Comparison of ENCODE assay signal across 33 cellular contexts in the genomic region with DNA sequence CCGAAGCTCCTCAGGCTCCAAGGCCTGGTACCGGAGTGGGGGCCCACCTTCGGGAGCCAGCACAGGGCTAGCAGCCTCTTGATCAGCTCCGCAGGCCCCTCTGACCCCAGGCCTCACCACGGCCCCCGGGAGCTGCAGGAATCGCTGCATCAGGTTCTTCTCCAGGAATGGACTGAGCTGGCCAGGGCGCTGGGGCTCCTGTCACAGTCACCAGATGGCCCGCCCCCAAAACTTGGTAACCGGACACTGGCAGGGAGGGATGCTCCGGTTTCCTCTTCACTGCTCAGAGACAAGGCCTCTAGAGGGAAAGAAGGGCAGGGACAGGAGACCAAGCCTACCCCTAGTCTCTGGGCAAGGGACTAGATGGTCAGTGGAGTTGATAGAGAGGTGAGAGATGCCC. TPM values are rescaled to one million over a fixed set of nuclear protein-coding genes. Genes with fewer than 3 reads are reported as not detected.
A peak's percentile ranks its signal among the peaks of the same experiment; 100 is the strongest.
DNase-seq lines count a peak whose midpoint lies in the region; ATAC-seq, FAIRE-seq and TF ChIP-seq lines count a peak whose summit lies in the region.
"Had no signal": no experiment of that assay in that cellular context is flagged by ENCODE, and none has a peak within 500 bp of the region (broad histone marks: within the 10 kb centered on the region; RNA-seq: fewer than 3 reads in every experiment).

No MANE protein-coding gene starts in this region.

- ATAC-seq in HCT116 (peak; percentile 81), GM21367 (IDR thresholded peaks at IDR 0.05; ENCODE audit: unreplicated experiment) (no peak)
- ATAC-seq: activated CD4-positive, CD25-positive, alpha-beta regulatory T cell treated with anti-CD3 and anti-CD28 coated beads, Interleukin-2, amount 50 U/mL, for 24 hours; esophagus mucosa; foreskin keratinocyte; heart right ventricle had no signal

- intact Hi-C loops in HCT116 (cut with micrococcal nuclease): no loop called here

- H3K18ac ChIP-seq in H1 (ENCODE audit: extremely low read depth, low read length): no peak overlapping the region

- no peak overlapping the region for H3K4me3 Mint-ChIP-seq in nephron progenitor cell
- H3K4me3 Mint-ChIP-seq: activated CD4-positive, alpha-beta memory T cell treated with anti-CD3 and anti-CD28 coated beads, Interleukin-2, amount 10 ng/mL, durations not matched to agents 7 days and 5 days; brain; mesothelial cell of epicardium; natural killer cell treated with Interleukin-12 subunit alpha and Interleukin-12 subunit beta and Interleukin-15 and Interleukin-18, amount 100 ng/mL, for 72 hours; stimulated activated naive CD8-positive, alpha-beta T cell treated with anti-CD3 and anti-CD28 coated beads, Interleukin-15, Interleukin-2, amounts not matched to agents 100 ng/mL and 50 ng/mL, for 24 hours had no signal

- H3K79me2 ChIP-seq in HCT116 (ENCODE audit: insufficient read depth, low read length) (no peaks in the 10 kb centered on the region), H1 (ENCODE audit: control insufficient read depth in 1 of 2, insufficient read depth in 2 of 2, low read length in 2 of 2) (no peaks in the 10 kb centered on the region)
- H3K79me2 ChIP-seq: parathyroid adenoma had no signal

- peak; percentile 85 for DNase-seq in ELF-1 (ENCODE audit: low read depth, low spot score)
- no peak for DNase-seq in HCT116 (ENCODE audit: low read depth, low spot score)
- DNase-seq in H1 (ENCODE audit: low read depth in 1 of 2, low spot score in 2 of 2): peak in 1 of 2 experiments; percentile 60
- DNase-seq in nephron progenitor cell: peak; percentile 76
- DNase-seq in BE2C: no peak
- no peak for DNase-seq in midbrain (lab: John Stamatoyannopoulos, UW)
- no peak for DNase-seq in DMS153 (lab: John Stamatoyannopoulos, UW)
- DNase-seq: activated CD4-positive, alpha-beta memory T cell treated with anti-CD3 and anti-CD28 coated beads, Interleukin-2, amount 10 ng/mL, durations not matched to agents 7 days and 5 days; activated gamma-delta T cell; effector memory CD4-positive, alpha-beta T cell; foreskin keratinocyte; HCEC 1CT; heart right ventricle; left ventricle myocardium inferior; NCI-H1105; NCI-H1930; NCI-H345; NCI-H748 treated with DMSO at 0.1 percent for 48 hours; right lobe of liver; Right ventricle myocardium superior; stimulated activated CD4-positive, alpha-beta T cell treated with anti-CD3 and anti-CD28 coated beads, Interleukin-4, amount 100 ng/mL, for 4 hours; thyroid gland had no signal

- H3K9me3 Mint-ChIP-seq in nephron progenitor cell: no peaks in the 10 kb centered on the region
- H3K9me3 Mint-ChIP-seq: activated CD4-positive, alpha-beta memory T cell treated with anti-CD3 and anti-CD28 coated beads, Interleukin-2, amount 10 ng/mL, durations not matched to agents 7 days and 5 days; brain; mesothelial cell of epicardium; natural killer cell treated with Interleukin-12 subunit alpha and Interleukin-12 subunit beta and Interleukin-15 and Interleukin-18, amount 100 ng/mL, for 72 hours; stimulated activated naive CD8-positive, alpha-beta T cell treated with anti-CD3 and anti-CD28 coated beads, Interleukin-15, Interleukin-2, amounts not matched to agents 100 ng/mL and 50 ng/mL, for 24 hours had no signal

- peak overlapping the region; percentile 81; the same call in 1 of the 2 replicates for H2BK15ac ChIP-seq in H1 (ENCODE audit: low read length)

- H3K27ac ChIP-seq in HCT116 (ENCODE audit: low read depth, low read length): no peak overlapping the region
- H3K27ac ChIP-seq in H1 (ENCODE audit: low read depth, low read length): no peak overlapping the region
- H3K27ac ChIP-seq: C4-2B, foreskin keratinocyte, heart right ventricle, left ventricle myocardium inferior, parathyroid adenoma, right lobe of liver, thyroid gland had no signal

- H3K14ac ChIP-seq in H1 (ENCODE audit: insufficient read length): no peak overlapping the region

- no peak overlapping the region for H2BK20ac ChIP-seq in H1 (ENCODE audit: low read length)

- H3K4me1 ChIP-seq in HCT116 (ENCODE audit: control insufficient read depth in 1 of 2, insufficient read depth in 2 of 2, low read length in 2 of 2) (peaks cover 0 to 6% of the 10 kb centered on the region in 2 experiments; a peak in 2 of 4 replicates), H1 (replicated peaks in 1 of 4; ENCODE audit: control insufficient read depth in 3 of 4, insufficient read depth in 4 of 4, low read length in 3 of 4) (peaks cover 0 to 4% (median 0%) of the 10 kb centered on the region in 4 experiments; a peak in 3 of 7 replicates), BE2C (no peaks in the 10 kb centered on the region)
- H3K4me1 ChIP-seq: foreskin keratinocyte, heart right ventricle, left ventricle myocardium inferior, parathyroid adenoma, right lobe of liver, thyroid gland had no signal

- no peak overlapping the region for H3K9ac ChIP-seq in HCT116 (ENCODE audit: low read length)
- H3K9ac ChIP-seq in H1 (replicated peaks in 1 of 4; ENCODE audit: extremely low read depth in 1 of 4, low read depth in 3 of 4, low read length in 3 of 4): no peak overlapping the region
- H3K9ac ChIP-seq: parathyroid adenoma had no signal

- 81% methylated on average over 11 of the region's 11 CpGs; no CpG with 5 or more reads in 1 of the 2 experiments for WGBS in H1 (ENCODE audit: extremely low coverage in 1 of 2, insufficient coverage in 1 of 2, insufficient read length in 1 of 2, insufficient replicate concordance in 2 of 2, low coverage in 1 of 2, low lambda C conversion rate in 2 of 2, missing lambda C conversion rate in 1 of 2), 2 experiments

- H3K4me2 ChIP-seq in HCT116 (ENCODE audit: low read length) (no peak overlapping the region), H1 (ENCODE audit: insufficient read depth in 1 of 2, low read depth in 2 of 2, low read length in 2 of 2) (peak overlapping the region; percentile 22 to 24; a peak in 1 of 4 replicates)

- POLR2A ChIA-PET in HCT116 (lab: Charles Lee) (no interaction called here), H1 (lab: Charles Lee; ENCODE audit: partially characterized antibody) (interaction anchor here (0.8 to 1.4 kb wide), 5 partner anchors 9 to 163 kb away, joined by 3 to 6 read pairs (median 4); partner anchors contain the start of gene RPS17)

- no peak for FAIRE-seq in H1 (lab: Jason Lieb, UNC)
- FAIRE-seq: G401.6, GM18507 had no signal

- H3K27ac Mint-ChIP-seq in nephron progenitor cell: peak overlapping the region; percentile 72
- H3K27ac Mint-ChIP-seq: activated CD4-positive, alpha-beta memory T cell treated with anti-CD3 and anti-CD28 coated beads, Interleukin-2, amount 10 ng/mL, durations not matched to agents 7 days and 5 days; brain; mesothelial cell of epicardium; natural killer cell treated with Interleukin-12 subunit alpha and Interleukin-12 subunit beta and Interleukin-15 and Interleukin-18, amount 100 ng/mL, for 72 hours; stimulated activated naive CD8-positive, alpha-beta T cell treated with anti-CD3 and anti-CD28 coated beads, Interleukin-15, Interleukin-2, amounts not matched to agents 100 ng/mL and 50 ng/mL, for 24 hours had no signal

- no peak overlapping the region for H3K4ac ChIP-seq in H1 (replicated peaks; ENCODE audit: insufficient read length, low read depth, low read length)

- TF ChIP-seq CTCF in HCT116 (IDR thresholded peaks at IDR 0.05 in 2 of 3, conservative IDR thresholded peaks at IDR 0.05 in 1 of 3; ENCODE audit: borderline replicate concordance in 1 of 3, insufficient read depth in 1 of 3, low read depth in 2 of 3, low read length in 2 of 3) (no peak), H1 (IDR thresholded peaks at IDR 0.05; ENCODE audit: control extremely low read depth in 1 of 3, insufficient read depth in 1 of 3, low read depth in 1 of 3, low read length in 3 of 3) (no peak), nephron progenitor cell (IDR thresholded peaks at IDR 0.05) (no peak), BE2C (IDR thresholded peaks at IDR 0.05; ENCODE audit: low read depth, low read length) (no peak)

- no peak overlapping the region for H3K56ac ChIP-seq in H1 (replicated peaks; ENCODE audit: insufficient read length, low read depth, low read length)

- peaks cover 5% of the 10 kb centered on the region; the same call in 1 of the 2 replicates for H3K23me2 ChIP-seq in H1 (ENCODE audit: low read depth, low read length)

- H3K79me1 ChIP-seq in H1 (ENCODE audit: low read depth, low read length): no peaks in the 10 kb centered on the region

- H4K20me1 ChIP-seq in HCT116 (ENCODE audit: insufficient read depth) (no peaks in the 10 kb centered on the region), H1 (replicated peaks in 1 of 2; ENCODE audit: control insufficient read depth in 1 of 2, insufficient read depth in 2 of 2, low read length in 2 of 2) (peaks cover 0 to 6% of the 10 kb centered on the region in 2 experiments)

- H4K5ac ChIP-seq in H1 (ENCODE audit: insufficient read length, low read depth, low read length): no peak overlapping the region

- no peaks in the 10 kb centered on the region for H3K36me3 Mint-ChIP-seq in nephron progenitor cell (ENCODE audit: low read depth)
- H3K36me3 Mint-ChIP-seq: mesothelial cell of epicardium; natural killer cell treated with Interleukin-12 subunit alpha and Interleukin-12 subunit beta and Interleukin-15 and Interleukin-18, amount 100 ng/mL, for 72 hours had no signal

- no peak overlapping the region for H2BK12ac ChIP-seq in H1 (ENCODE audit: low read depth, low read length)

- TF ChIP-seq RAD21 in HCT116 (IDR thresholded peaks at IDR 0.05; ENCODE audit: low read depth) (no peak), H1 (IDR thresholded peaks at IDR 0.05 in 1 of 2, conservative IDR thresholded peaks at IDR 0.05 in 1 of 2; ENCODE audit: low read depth in 2 of 2, low read length in 2 of 2) (no peak)

- no peaks in the 10 kb centered on the region for H3K36me3 ChIP-seq in HCT116 (ENCODE audit: control insufficient read depth in 1 of 2, insufficient read depth in 2 of 2, low read length in 2 of 2)
- H3K36me3 ChIP-seq in H1 (ENCODE audit: control insufficient read depth in 2 of 4, insufficient read depth in 4 of 4, low read length in 3 of 4): no peaks in the 10 kb centered on the region; a peak in 1 of 8 replicates
- H3K36me3 ChIP-seq in BE2C: peaks cover 4% of the 10 kb centered on the region
- H3K36me3 ChIP-seq: heart right ventricle, left ventricle myocardium inferior, right lobe of liver, thyroid gland had no signal

- H3K27me3 ChIP-seq in HCT116 (ENCODE audit: insufficient read depth, low read length) (peaks cover 3% of the 10 kb centered on the region; the same call in 1 of the 2 replicates), H1 (replicated peaks in 1 of 4; ENCODE audit: control insufficient read depth in 3 of 4, extremely low read depth in 1 of 4, insufficient read depth in 3 of 4, low read length in 3 of 4) (no peaks in the 10 kb centered on the region), BE2C (no peaks in the 10 kb centered on the region)
- H3K27me3 ChIP-seq: foreskin keratinocyte, right lobe of liver, thyroid gland had no signal

- RAD21 ChIA-PET in HCT116 (lab: Charles Lee; ENCODE audit: low non-redundant PET in 1 of 2, low total read pairs in 2 of 2, uncharacterized antibody in 2 of 2, unreplicated experiment in 2 of 2): no interaction called here

- peaks cover 33% of the 10 kb centered on the region for H3K4me1 Mint-ChIP-seq in nephron progenitor cell
- H3K4me1 Mint-ChIP-seq: activated CD4-positive, alpha-beta memory T cell treated with anti-CD3 and anti-CD28 coated beads, Interleukin-2, amount 10 ng/mL, durations not matched to agents 7 days and 5 days; brain; mesothelial cell of epicardium had no signal

- TF ChIP-seq POLR2A in HCT116 (IDR thresholded peaks at IDR 0.05; ENCODE audit: borderline replicate concordance, extremely low read depth, insufficient read depth, insufficient read length) (no peak), H1 (IDR thresholded peaks at IDR 0.05; ENCODE audit: control extremely low read depth in 1 of 2, low read depth in 2 of 2, low read length in 2 of 2) (no peak)

- H2AFZ ChIP-seq in HCT116 (ENCODE audit: low read depth, low read length, poor library complexity, severe bottlenecking) (no peak overlapping the region), H1 (ENCODE audit: low read length) (0 out of 2 replicates have a peak overlapping the region, but pooled peaks have one; percentile 24)
- H2AFZ ChIP-seq: parathyroid adenoma had no signal

- no peak overlapping the region for H4K8ac ChIP-seq in H1 (ENCODE audit: extremely low read depth, insufficient read depth, low read length)

- H3K9me2 ChIP-seq in HCT116 (ENCODE audit: insufficient read depth): no peaks in the 10 kb centered on the region

- H3K9me3 ChIP-seq in HCT116 (ENCODE audit: control insufficient read depth in 1 of 2, insufficient read depth in 1 of 2, low read depth in 1 of 2, low read length in 2 of 2) (no peaks in the 10 kb centered on the region), H1 (ENCODE audit: insufficient read depth in 2 of 2, low read depth in 1 of 2, low read length in 1 of 2) (no peaks in the 10 kb centered on the region), BE2C (no peaks in the 10 kb centered on the region)
- H3K9me3 ChIP-seq: heart right ventricle, left ventricle myocardium inferior, right lobe of liver, thyroid gland had no signal

- CTCF ChIA-PET in HCT116 (lab: Charles Lee): no interaction called here
- CTCF ChIA-PET in H1 (lab: Charles Lee; ENCODE audit: partially characterized antibody): interaction anchor here (0.8 kb wide), 1 partner anchor 9 kb away, joined by 3 read pairs; no protein-coding TSS in a partner anchor

- no peak overlapping the region for H3K4me3 ChIP-seq in HCT116 (replicated peaks in 1 of 2; ENCODE audit: low read depth in 1 of 2, low read length in 2 of 2)
- H3K4me3 ChIP-seq in H1 (ENCODE audit: extremely low read depth in 1 of 4, insufficient read depth in 2 of 4, low read depth in 3 of 4, low read length in 4 of 4): no peak overlapping the region
- no peak overlapping the region for H3K4me3 ChIP-seq in BE2C (ENCODE audit: low read depth, low read length)
- H3K4me3 ChIP-seq: heart right ventricle, left ventricle myocardium inferior, right lobe of liver, thyroid gland had no signal

- no peak overlapping the region for H2BK120ac ChIP-seq in H1 (replicated peaks; ENCODE audit: low read depth, low read length)

- no TSS peak for BruUV-seq in HCT116 (replicated peaks; lab: Mats Ljungman, UMichigan)

- H3K27me3 Mint-ChIP-seq in nephron progenitor cell (ENCODE audit: low read depth, poor library complexity): no peaks in the 10 kb centered on the region
- H3K27me3 Mint-ChIP-seq: activated CD4-positive, alpha-beta memory T cell treated with anti-CD3 and anti-CD28 coated beads, Interleukin-2, amount 10 ng/mL, durations not matched to agents 7 days and 5 days; brain; stimulated activated naive CD8-positive, alpha-beta T cell treated with anti-CD3 and anti-CD28 coated beads, Interleukin-15, Interleukin-2, amounts not matched to agents 100 ng/mL and 50 ng/mL, for 24 hours had no signal

- H4K91ac ChIP-seq in H1 (replicated peaks; ENCODE audit: insufficient read length, low read length): no peak overlapping the region

- H2AK5ac ChIP-seq in H1 (ENCODE audit: low read depth, low read length): no peak overlapping the region

- TF ChIP-seq EP300 in H1 (IDR thresholded peaks at IDR 0.05; ENCODE audit: borderline replicate concordance in 1 of 2, low read depth in 2 of 2, low read length in 2 of 2): no peak

- H3K23ac ChIP-seq in H1 (ENCODE audit: insufficient read length): no peak overlapping the region

- no peak overlapping the region; the same call in 1 of the 2 replicates for H2BK5ac ChIP-seq in H1 (ENCODE audit: low read depth, low read length)

RNA-seq across cellular contexts. Expression of gene AP3B2, which starts 9.9 kb away (rescaled TPM):
- total RNA-seq in HCT116 (2021; ENCODE audit: unreplicated experiment): 0.07 TPM
- polyA plus RNA-seq in HCT116 (2012): 0.05 and 0.18 TPM in 2 replicates
- 23.6 and 25.7 TPM in 2 replicates for total RNA-seq in H1 (2021; fragmentation: NEBNext Ultra II Directional; extraction: Animal tissue kit (Norgen Biotek cat#: 25700))
- polyA plus RNA-seq in H1 (2011; rRNA removed): 21.8 and 23.2 TPM in 2 replicates
- polyA plus RNA-seq in H1 (2011; cell fraction: cytosol; rRNA removed): 18.4 TPM
- polyA plus RNA-seq in H1 (2011; cell fraction: nucleus; rRNA removed): 61.5 TPM
- polyA plus RNA-seq in H1 (2012, experiment 1 of 2): 21.5 to 27.7 TPM (median 25.3 TPM) in 4 replicates
- 12.3 TPM for polyA plus RNA-seq in H1 (2012, experiment 2 of 2)
- 12.0 TPM for polyA plus RNA-seq in H1 (2013, experiment 1 of 2)
- 12.4 TPM for polyA plus RNA-seq in H1 (2013, experiment 2 of 2)
- polyA minus RNA-seq in H1 (2011; rRNA and poly(A)+ RNA removed): 21.7 and 23.2 TPM in 2 replicates
- 10.1 TPM for polyA minus RNA-seq in H1 (2011; cell fraction: cytosol; rRNA and poly(A)+ RNA removed)
- polyA minus RNA-seq in H1 (2011; cell fraction: nucleus; rRNA and poly(A)+ RNA removed): 14.6 TPM
- polyA plus RNA-seq in BE2C (2012; ENCODE audit: insufficient read depth, insufficient read length, low read depth): 19.3 TPM
- total RNA-seq: activated CD4-positive, alpha-beta memory T cell treated with anti-CD3 and anti-CD28 coated beads, Interleukin-2, amount 10 ng/mL, durations not matched to agents 7 days and 5 days had no signal

RNA-seq across cellular contexts. Expression of gene CPEB1, which starts 52.6 kb away (rescaled TPM):
- not detected for total RNA-seq in HCT116 (2021; ENCODE audit: unreplicated experiment)
- polyA plus RNA-seq in HCT116 (2012): not detected in 2 replicates
- 4.0 and 4.5 TPM in 2 replicates for total RNA-seq in H1 (2021; fragmentation: NEBNext Ultra II Directional; extraction: Animal tissue kit (Norgen Biotek cat#: 25700))
- 4.4 and 5.4 TPM in 2 replicates for polyA plus RNA-seq in H1 (2011; rRNA removed)
- polyA plus RNA-seq in H1 (2011; cell fraction: cytosol; rRNA removed): 2.6 TPM
- polyA plus RNA-seq in H1 (2011; cell fraction: nucleus; rRNA removed): 8.0 TPM
- polyA plus RNA-seq in H1 (2012, experiment 1 of 2): 2.0 to 4.5 TPM (median 2.8 TPM) in 4 replicates
- polyA plus RNA-seq in H1 (2012, experiment 2 of 2): 1.4 TPM
- 2.0 TPM for polyA plus RNA-seq in H1 (2013, experiment 1 of 2)
- 2.2 TPM for polyA plus RNA-seq in H1 (2013, experiment 2 of 2)
- polyA minus RNA-seq in H1 (2011; rRNA and poly(A)+ RNA removed): 3.8 and 5.9 TPM in 2 replicates
- 1.8 TPM for polyA minus RNA-seq in H1 (2011; cell fraction: cytosol; rRNA and poly(A)+ RNA removed)
- 6.0 TPM for polyA minus RNA-seq in H1 (2011; cell fraction: nucleus; rRNA and poly(A)+ RNA removed)
- polyA plus RNA-seq in BE2C (2012; ENCODE audit: insufficient read depth, insufficient read length, low read depth): 3.1 TPM
- total RNA-seq: activated CD4-positive, alpha-beta memory T cell treated with anti-CD3 and anti-CD28 coated beads, Interleukin-2, amount 10 ng/mL, durations not matched to agents 7 days and 5 days; foreskin keratinocyte; right lobe of liver had no signal
- polyA plus RNA-seq: foreskin keratinocyte had no signal

Comparison
In these comparisons a context has a peak if more than half of its experiments do, and no peak if none do; other contexts are left out.
1. DNase-seq: peak in ELF-1 (single experiment) and nephron progenitor cell (single experiment); none in HCT116 (single experiment), BE2C (single experiment), midbrain (single experiment) and DMS153 (single experiment).
2. RNA of gene AP3B2, which starts 9.9 kb away (total RNA-seq): 23.6 to 25.7 TPM in H1; 0.07 TPM in HCT116 (single experiment); every median in the first group is over 10 times any median in the second.